In the genomic region with DNA sequence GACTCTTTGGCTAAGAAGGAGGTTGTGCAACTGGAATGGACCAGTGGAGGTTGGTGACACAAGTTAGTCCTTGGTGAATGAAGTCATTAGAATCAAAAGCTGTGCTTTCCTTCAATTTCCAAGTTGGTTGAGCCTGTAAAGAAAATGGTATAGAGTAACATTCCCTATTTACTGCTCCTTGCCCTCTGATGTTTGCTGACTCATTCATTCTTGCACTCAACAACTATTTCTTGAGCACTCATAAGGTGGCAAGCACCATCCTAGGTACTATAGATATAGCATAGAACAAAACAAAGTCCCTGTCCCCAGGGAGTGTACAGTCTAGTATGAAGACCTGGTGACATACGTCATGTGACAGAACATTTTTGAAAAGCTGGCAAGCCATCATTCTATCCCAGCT, we compare ENCODE assay signal across 38 cellular contexts.
"Had no signal": no experiment of that assay in that cellular context is flagged by ENCODE, and none has a peak within 500 bp of the region (broad histone marks: within the 10 kb centered on the region; RNA-seq: fewer than 3 reads in every experiment).

No MANE protein-coding gene starts in this region.

- H3K9me3 ChIP-seq: adrenal gland, ascending aorta had no signal

- H3K4me3 ChIP-seq: adrenal gland, ascending aorta, cardiac muscle cell had no signal

- H3K27ac ChIP-seq: adrenal gland, ascending aorta, cardiac muscle cell, VCaP had no signal

- ATAC-seq: activated CD8-positive, alpha-beta T cell treated with anti-CD3 and anti-CD28 coated beads for 36 hours; activated naive CD4-positive, alpha-beta T cell treated with anti-CD3 and anti-CD28 coated beads, Interleukin-2, amount 50 U/mL, for 72 hours; activated T-cell treated with anti-CD3 and anti-CD28 coated beads, Interleukin-2, amount 50 U/mL, for 4 hours; activated T-cell treated with anti-CD3 and anti-CD28 coated beads, Interleukin-2, amount 50 U/mL, for 72 hours; activated T-helper 17 cell treated with anti-CD3 and anti-CD28 coated beads, Interleukin-2, amount 50 U/mL, for 72 hours had no signal

- H3K27ac Mint-ChIP-seq: activated B cell treated with CpG ODN at 0.5 μM for 24 hours; activated CD4-positive, alpha-beta memory T cell treated with anti-CD3 and anti-CD28 coated beads for 36 hours; activated CD4-positive, alpha-beta T cell treated with anti-CD3 and anti-CD28 coated beads, Interleukin-2, amount 10 ng/mL, durations not matched to agents 24 days and 14 days; activated CD8-positive, alpha-beta T cell treated with anti-CD3 and anti-CD28 coated beads for 36 hours; activated naive CD4-positive, alpha-beta T cell treated with anti-CD3 and anti-CD28 coated beads for 36 hours; activated naive CD4-positive, alpha-beta T cell treated with anti-CD3 and anti-CD28 coated beads, Interleukin-2, amount 50 U/mL, for 72 hours; activated naive CD8-positive, alpha-beta T cell treated with anti-CD3 and anti-CD28 coated beads for 36 hours; activated T-cell treated with anti-CD3 and anti-CD28 coated beads, Interleukin-2, amount 50 U/mL, for 72 hours; activated T-helper 1 cell treated with anti-CD3 and anti-CD28 coated beads, Interleukin-12 subunit alpha, Interleukin-12 subunit beta, Interleukin-2, Interleukin-4 antibody, amounts not matched to agents 30 ng/mL and 10 ng/mL and 1 ng/mL, durations not matched to agents 14 hours and 24 hours and 36 hours; brain; T-helper 1 cell treated with Interleukin-12 subunit alpha and Interleukin-12 subunit beta and Interleukin-4 antibody, amounts not matched to agents 30 μg/mL and 1 μg/mL, for 36 hours; T-helper 2 cell treated with Interferon-gamma antibody and Interleukin-4, amounts not matched to agents 5 μg/mL and 100 μg/mL, for 36 hours had no signal

- DNase-seq: activated B cell treated with CpG ODN at 0.5 μM for 24 hours; activated CD4-positive, alpha-beta memory T cell treated with anti-CD3 and anti-CD28 coated beads for 36 hours; activated CD4-positive, alpha-beta T cell treated with anti-CD3 and anti-CD28 coated beads for 4 hours; activated CD4-positive, alpha-beta T cell treated with anti-CD3 and anti-CD28 coated beads, Interleukin-2, amount 10 ng/mL, durations not matched to agents 24 days and 14 days; activated CD4-positive, alpha-beta T cell treated with anti-CD3 and anti-CD28 coated beads, Interleukin-2, amount 50 U/mL, for 1 hour; activated CD4-positive, alpha-beta T cell treated with anti-CD3 and anti-CD28 coated beads, Interleukin-2, amount 50 U/mL, for 4 hours; activated CD4-positive, CD25-positive, alpha-beta regulatory T cell treated with anti-CD3 and anti-CD28 coated beads, Interleukin-2, amount 50 U/mL, for 72 hours; activated CD8-positive, alpha-beta memory T cell treated with anti-CD3 and anti-CD28 coated beads, Interleukin-2, amount 50 U/mL, for 4 hours; activated CD8-positive, alpha-beta T cell treated with anti-CD3 and anti-CD28 coated beads for 36 hours; activated effector memory CD4-positive, alpha-beta T cell treated with anti-CD3 and anti-CD28 coated beads, Interleukin-2, amount 50 U/mL, for 16 hours; activated gamma-delta T cell treated with Interleukin-2 at 50 U/mL for 16 hours; activated naive CD4-positive, alpha-beta T cell; activated naive CD4-positive, alpha-beta T cell treated with anti-CD3 and anti-CD28 coated beads for 36 hours; activated naive CD4-positive, alpha-beta T cell treated with anti-CD3 and anti-CD28 coated beads, Interleukin-2, amount 50 U/mL, for 16 hours; activated naive CD8-positive, alpha-beta T cell treated with anti-CD3 and anti-CD28 coated beads for 36 hours; activated T-cell treated with anti-CD3 and anti-CD28 coated beads for 4 hours; activated T-cell treated with anti-CD3 and anti-CD28 coated beads, Interleukin-2, amount 50 U/mL, for 1 hour; activated T-cell treated with anti-CD3 and anti-CD28 coated beads, Interleukin-2, amount 50 U/mL, for 4 hours; activated T-cell treated with anti-CD3 and anti-CD28 coated beads, Interleukin-2, amount 50 U/mL, for 72 hours; adrenal gland; amniotic stem cell; anterior cingulate cortex; cerebellar nuclear complex; T-helper 1 cell; T-helper 2 cell; T-helper 9 cell had no signal

- H3K27me3 ChIP-seq: adrenal gland, ascending aorta, cardiac muscle cell had no signal

- H3K4me3 Mint-ChIP-seq: activated B cell treated with CpG ODN at 0.5 μM for 24 hours; activated CD4-positive, alpha-beta memory T cell treated with anti-CD3 and anti-CD28 coated beads for 36 hours; activated CD4-positive, alpha-beta T cell treated with anti-CD3 and anti-CD28 coated beads, Interleukin-2, amount 10 ng/mL, durations not matched to agents 24 days and 14 days; activated CD8-positive, alpha-beta T cell treated with anti-CD3 and anti-CD28 coated beads for 36 hours; activated naive CD4-positive, alpha-beta T cell treated with anti-CD3 and anti-CD28 coated beads for 36 hours; activated naive CD8-positive, alpha-beta T cell treated with anti-CD3 and anti-CD28 coated beads for 36 hours; activated T-cell treated with anti-CD3 and anti-CD28 coated beads, Interleukin-2, amount 50 U/mL, for 4 hours; activated T-cell treated with anti-CD3 and anti-CD28 coated beads, Interleukin-2, amount 50 U/mL, for 72 hours; activated T-helper 1 cell treated with anti-CD3 and anti-CD28 coated beads, Interleukin-12 subunit alpha, Interleukin-12 subunit beta, Interleukin-2, Interleukin-4 antibody, amounts not matched to agents 30 ng/mL and 10 ng/mL and 1 ng/mL, durations not matched to agents 14 hours and 24 hours and 36 hours; activated T-helper 17 cell treated with anti-CD3 and anti-CD28 coated beads, Interleukin-2, amount 50 U/mL, for 72 hours; brain; central memory CD8-positive, alpha-beta T cell; T-helper 1 cell treated with Interleukin-12 subunit alpha and Interleukin-12 subunit beta and Interleukin-4 antibody, amounts not matched to agents 30 μg/mL and 1 μg/mL, for 36 hours; T-helper 2 cell treated with Interferon-gamma antibody and Interleukin-4, amounts not matched to agents 5 μg/mL and 100 μg/mL, for 36 hours had no signal

- FAIRE-seq: bronchial epithelial cell, TTC549 had no signal

- H3K4me1 ChIP-seq: adrenal gland, ascending aorta had no signal

- H3K36me3 ChIP-seq: adrenal gland, ascending aorta, cardiac muscle cell had no signal

- H3K9me3 Mint-ChIP-seq: activated B cell treated with CpG ODN at 0.5 μM for 24 hours; activated CD4-positive, alpha-beta memory T cell treated with anti-CD3 and anti-CD28 coated beads for 36 hours; activated CD8-positive, alpha-beta T cell treated with anti-CD3 and anti-CD28 coated beads for 36 hours; activated naive CD4-positive, alpha-beta T cell treated with anti-CD3 and anti-CD28 coated beads for 36 hours; activated naive CD8-positive, alpha-beta T cell treated with anti-CD3 and anti-CD28 coated beads for 36 hours; activated T-cell treated with anti-CD3 and anti-CD28 coated beads, Interleukin-2, amount 50 U/mL, for 4 hours; activated T-helper 1 cell treated with anti-CD3 and anti-CD28 coated beads, Interleukin-12 subunit alpha, Interleukin-12 subunit beta, Interleukin-2, Interleukin-4 antibody, amounts not matched to agents 30 ng/mL and 10 ng/mL and 1 ng/mL, durations not matched to agents 14 hours and 24 hours and 36 hours; activated T-helper 17 cell treated with anti-CD3 and anti-CD28 coated beads, Interleukin-2, amount 50 U/mL, for 72 hours; brain; central memory CD8-positive, alpha-beta T cell; T-helper 1 cell treated with Interleukin-12 subunit alpha and Interleukin-12 subunit beta and Interleukin-4 antibody, amounts not matched to agents 30 μg/mL and 1 μg/mL, for 36 hours; T-helper 2 cell treated with Interferon-gamma antibody and Interleukin-4, amounts not matched to agents 5 μg/mL and 100 μg/mL, for 36 hours had no signal

- H3K36me3 Mint-ChIP-seq: activated CD4-positive, alpha-beta memory T cell treated with anti-CD3 and anti-CD28 coated beads for 36 hours; activated naive CD4-positive, alpha-beta T cell treated with anti-CD3 and anti-CD28 coated beads, Interleukin-2, amount 50 U/mL, for 72 hours; activated naive CD8-positive, alpha-beta T cell treated with anti-CD3 and anti-CD28 coated beads for 36 hours; brain had no signal

- H3K4me1 Mint-ChIP-seq: activated B cell treated with CpG ODN at 0.5 μM for 24 hours; activated CD4-positive, alpha-beta T cell treated with anti-CD3 and anti-CD28 coated beads, Interleukin-2, amount 10 ng/mL, durations not matched to agents 24 days and 14 days; activated naive CD8-positive, alpha-beta T cell treated with anti-CD3 and anti-CD28 coated beads for 36 hours; activated T-helper 17 cell treated with anti-CD3 and anti-CD28 coated beads, Interleukin-2, amount 50 U/mL, for 72 hours; central memory CD8-positive, alpha-beta T cell had no signal
